1 cellular context compared by ENCODE assay signal in genomic region chr7:54841772-54842707, GRCh38.
TF ChIP-seq lines count a peak whose summit lies in the region.

No MANE protein-coding gene starts in this region.

TF ChIP-seq in HepG2, 621 proteins besides CTCF, POLR2A, EP300 and RAD21 (continued from another document and continues in another):
- TF ChIP-seq AHDC1 (CRISPR knock-in tag; IDR thresholded peaks at IDR 0.05; ENCODE audit: borderline replicate concordance): peak; percentile 25; the same call in 1 of the 2 replicates
- TF ChIP-seq ATF7-NPFF (CRISPR knock-in tag; IDR thresholded peaks at IDR 0.05; ENCODE audit: low read depth): no peak
- TF ChIP-seq ZNF253 (CRISPR knock-in tag; IDR thresholded peaks at IDR 0.05; ENCODE audit: borderline replicate concordance): no peak
- TF ChIP-seq ZSCAN25 (CRISPR knock-in tag; IDR thresholded peaks at IDR 0.05): no peak
- no peak for TF ChIP-seq THRA (CRISPR knock-in tag; IDR thresholded peaks at IDR 0.05; ENCODE audit: borderline replicate concordance)
- no peak for TF ChIP-seq REST (IDR thresholded peaks at IDR 0.05; ENCODE audit: borderline replicate concordance in 1 of 2, low read depth in 1 of 2, low read length in 2 of 2)
- no peak for TF ChIP-seq SMYD3 (CRISPR knock-in tag; IDR thresholded peaks at IDR 0.05)
- no peak for TF ChIP-seq LRRFIP1 (CRISPR knock-in tag; conservative IDR thresholded peaks at IDR 0.05)
- no peak for TF ChIP-seq CBX1 (IDR thresholded peaks at IDR 0.05; ENCODE audit: low read depth)
- no peak for TF ChIP-seq ZNF572 (CRISPR knock-in tag; IDR thresholded peaks at IDR 0.05)
- TF ChIP-seq ATRX (CRISPR knock-in tag; IDR thresholded peaks at IDR 0.05; ENCODE audit: borderline replicate concordance): no peak
- TF ChIP-seq SIX4 (CRISPR knock-in tag; IDR thresholded peaks at IDR 0.05): no peak
- TF ChIP-seq MBD4 (IDR thresholded peaks at IDR 0.05; ENCODE audit: borderline replicate concordance, low read length): no peak
- no peak for TF ChIP-seq ZNF709 (CRISPR knock-in tag; IDR thresholded peaks at IDR 0.05)
- TF ChIP-seq ZNF446 (CRISPR knock-in tag; IDR thresholded peaks at IDR 0.05): no peak
- TF ChIP-seq HNRNPLL (IDR thresholded peaks at IDR 0.05; ENCODE audit: low read depth, low read length, poor library complexity, severe bottlenecking): no peak
- TF ChIP-seq TBP (CRISPR knock-in tag; IDR thresholded peaks at IDR 0.05): no peak
- TF ChIP-seq FOXJ3 (CRISPR knock-in tag; IDR thresholded peaks at IDR 0.05; ENCODE audit: borderline replicate concordance): peak; percentile 55; the same call in 1 of the 2 replicates
- no peak for TF ChIP-seq FOXA3 (CRISPR knock-in tag; IDR thresholded peaks at IDR 0.05)
- no peak for TF ChIP-seq SIN3B (IDR thresholded peaks at IDR 0.05; ENCODE audit: low read length)
- peak; percentile 59 for TF ChIP-seq HNF4A (CRISPR knock-in tag; IDR thresholded peaks at IDR 0.05)
- TF ChIP-seq TRIM22 (IDR thresholded peaks at IDR 0.05): no peak
- no peak for TF ChIP-seq AFF4 (CRISPR knock-in tag; IDR thresholded peaks at IDR 0.05)
- no peak for TF ChIP-seq HMG20B (CRISPR knock-in tag; conservative IDR thresholded peaks at IDR 0.05)
- no peak for TF ChIP-seq CHD2 (IDR thresholded peaks at IDR 0.05; ENCODE audit: low read depth, low read length)
- peak; percentile 40; the same call in 1 of the 2 replicates for TF ChIP-seq CEBPB (IDR thresholded peaks at IDR 0.05; ENCODE audit: borderline replicate concordance, low read depth, low read length)
- no peak for TF ChIP-seq TIGD3 (CRISPR knock-in tag; IDR thresholded peaks at IDR 0.05; ENCODE audit: borderline replicate concordance)
- no peak for TF ChIP-seq ZNF737 (CRISPR knock-in tag; IDR thresholded peaks at IDR 0.05; ENCODE audit: borderline replicate concordance)
- no peak for TF ChIP-seq IRF2 (CRISPR knock-in tag; IDR thresholded peaks at IDR 0.05)
- TF ChIP-seq ZMYM2 (CRISPR knock-in tag; IDR thresholded peaks at IDR 0.05): no peak
- TF ChIP-seq TCF12 (IDR thresholded peaks at IDR 0.05): no peak
- TF ChIP-seq TCF12 (CRISPR knock-in tag; IDR thresholded peaks at IDR 0.05): no peak
- no peak for TF ChIP-seq ZNF430 (CRISPR knock-in tag; IDR thresholded peaks at IDR 0.05)
- TF ChIP-seq KDM6A (CRISPR knock-in tag; IDR thresholded peaks at IDR 0.05; ENCODE audit: low read depth): no peak
- TF ChIP-seq CREM (IDR thresholded peaks at IDR 0.05): no peak
- no peak for TF ChIP-seq CREM (CRISPR knock-in tag; IDR thresholded peaks at IDR 0.05)
- no peak for TF ChIP-seq KDM5B (CRISPR knock-in tag; IDR thresholded peaks at IDR 0.05; ENCODE audit: borderline replicate concordance)
- TF ChIP-seq TCF7 (IDR thresholded peaks at IDR 0.05; ENCODE audit: low read depth): no peak
- TF ChIP-seq MTF1 (CRISPR knock-in tag; IDR thresholded peaks at IDR 0.05): no peak
- no peak for TF ChIP-seq ZNF619 (CRISPR knock-in tag; IDR thresholded peaks at IDR 0.05)
- no peak for TF ChIP-seq ZNF564 (CRISPR knock-in tag; IDR thresholded peaks at IDR 0.05)
- no peak for TF ChIP-seq ZNF235 (CRISPR knock-in tag; IDR thresholded peaks at IDR 0.05; ENCODE audit: borderline replicate concordance)
- no peak for TF ChIP-seq BORCS8-MEF2B (CRISPR knock-in tag; IDR thresholded peaks at IDR 0.05)
- no peak for TF ChIP-seq SATB2 (CRISPR knock-in tag; IDR thresholded peaks at IDR 0.05)
- no peak for TF ChIP-seq ZNF296 (CRISPR knock-in tag; conservative IDR thresholded peaks at IDR 0.05)
- no peak for TF ChIP-seq ZNF367 (CRISPR knock-in tag; IDR thresholded peaks at IDR 0.05; ENCODE audit: borderline replicate concordance)
- TF ChIP-seq FOXC1 (CRISPR knock-in tag; IDR thresholded peaks at IDR 0.05; ENCODE audit: borderline replicate concordance): no peak
- no peak for TF ChIP-seq GFI1 (CRISPR knock-in tag; IDR thresholded peaks at IDR 0.05; ENCODE audit: borderline replicate concordance)
- TF ChIP-seq ZNF740 (CRISPR knock-in tag; IDR thresholded peaks at IDR 0.05): no peak
- no peak for TF ChIP-seq ZNF780A (CRISPR knock-in tag; IDR thresholded peaks at IDR 0.05)
- TF ChIP-seq THYN1 (CRISPR knock-in tag; IDR thresholded peaks at IDR 0.05; ENCODE audit: borderline replicate concordance, low read depth): no peak
